ENCODE assay signal across 15 cellular contexts in the genomic region with DNA sequence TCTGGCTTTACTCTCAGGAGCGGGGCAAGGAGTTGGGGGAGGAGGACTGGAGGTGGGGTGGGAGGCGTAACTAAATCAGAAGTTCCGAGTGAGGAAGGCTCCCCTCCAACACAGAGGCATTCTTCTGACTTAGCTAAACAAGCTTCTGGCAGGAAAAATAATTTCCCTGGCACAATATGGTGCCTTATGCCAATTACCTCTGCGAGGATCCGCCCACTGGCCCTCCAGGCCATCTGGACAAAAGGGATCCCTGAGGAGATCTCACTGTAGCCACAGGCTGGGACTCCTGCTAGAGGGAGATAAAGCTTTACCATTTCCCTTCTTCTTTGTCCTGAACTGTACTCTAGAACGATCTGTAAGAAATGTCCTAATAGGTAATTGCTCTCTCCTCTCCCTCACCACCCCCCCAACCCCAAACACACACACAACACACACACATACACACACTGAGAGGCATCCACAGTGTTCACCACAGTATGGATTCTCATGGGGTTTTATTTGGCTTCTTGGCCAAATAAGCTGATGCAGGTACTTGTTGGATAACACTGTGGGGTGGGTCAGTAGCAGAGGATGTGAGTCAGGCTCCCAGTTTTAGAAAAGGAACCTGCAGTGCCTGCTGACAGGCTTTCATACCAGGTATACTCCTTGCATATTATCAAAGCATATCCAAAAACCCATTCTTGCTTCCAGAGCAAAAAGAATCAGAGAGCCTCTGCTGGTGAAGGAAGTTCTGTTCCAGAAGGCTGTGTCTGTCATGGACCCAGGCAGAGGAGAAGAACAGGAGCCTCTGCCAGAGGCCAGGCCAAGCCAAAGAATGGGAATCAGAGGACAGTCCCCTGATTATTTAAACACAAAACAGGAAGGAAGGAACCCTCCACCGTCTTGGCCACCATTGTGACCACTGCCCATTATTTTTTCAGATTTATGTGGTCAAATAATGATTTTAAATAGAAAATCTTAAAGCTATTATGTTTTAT.
DNase-seq lines count a peak whose midpoint lies in the region; ATAC-seq and TF ChIP-seq lines count a peak whose summit lies in the region.
"Had no signal": no experiment of that assay in that cellular context is flagged by ENCODE, and none has a peak within 500 bp of the region (broad histone marks: within the 10 kb centered on the region; RNA-seq: fewer than 3 reads in every experiment).

No MANE protein-coding gene starts in this region.

- TF ChIP-seq POLR2A in gastrocnemius medialis (IDR thresholded peaks at IDR 0.05) = peak in 1 of 2 donors; percentile 12

- H3K4me3 ChIP-seq in MG63 (no peak overlapping the region), esophagus (ENCODE audit: low read depth in 1 of 2, low read length in 2 of 2) (no peak overlapping the region), gastrocnemius medialis (no peak overlapping the region)
- H3K4me3 ChIP-seq: GM12878 had no signal

- no peaks in the 10 kb centered on the region for H3K36me3 ChIP-seq in MG63
- no peaks in the 10 kb centered on the region for H3K36me3 ChIP-seq in esophagus (ENCODE audit: control insufficient read depth in 2 of 2, insufficient read depth in 2 of 2, low read length in 1 of 2)
- H3K36me3 ChIP-seq in gastrocnemius medialis = no peaks in the 10 kb centered on the region

- intact Hi-C loops in gastrocnemius medialis (cut with DNase I; ENCODE audit: low total_unique reads) = loop anchor here (10.0 kb wide), 1 partner anchor 481 kb away; no protein-coding TSS in a partner anchor

- H3K9me3 ChIP-seq in MG63 (no peaks in the 10 kb centered on the region), esophagus (ENCODE audit: control insufficient read depth in 2 of 2, insufficient read depth in 1 of 2, low read depth in 1 of 2, low read length in 1 of 2) (no peaks in the 10 kb centered on the region), gastrocnemius medialis (no peaks in the 10 kb centered on the region)

- no peaks in the 10 kb centered on the region for H3K4me1 Mint-ChIP-seq in stimulated activated memory B cell treated with anti-CD40 and anti-IgM and Interleukin-4, amounts not matched to agents 10 μg/mL and 1 μg/mL and 100 μg/mL, for 72 hours
- H3K4me1 Mint-ChIP-seq: IgD-negative memory B cell, T-cell had no signal

- H3K27ac ChIP-seq in esophagus (ENCODE audit: low read depth in 2 of 2, low read length in 1 of 2) (peak overlapping the region; percentile 64 to 86), gastrocnemius medialis (peak overlapping the region; percentile 91 to 97 (median 95))
- H3K27ac ChIP-seq: C4-2B had no signal

- ATAC-seq in gastrocnemius medialis = peak; percentile 81 to 82
- no peak for ATAC-seq in stimulated activated memory B cell treated with anti-CD40 and anti-IgM and Interleukin-4, amounts not matched to agents 10 μg/mL and 1 μg/mL and 100 μg/mL, for 72 hours
- ATAC-seq: GM12878, T-cell had no signal

- no peak for TF ChIP-seq CTCF in gastrocnemius medialis (IDR thresholded peaks at IDR 0.05 in 4 of 5, conservative IDR thresholded peaks at IDR 0.05 in 1 of 5)
- TF ChIP-seq CTCF in GM13977 (IDR thresholded peaks at IDR 0.05; ENCODE audit: extremely low read depth, insufficient read depth, missing control alignments) = no peak

- DNase-seq in MG63 (peak; percentile 6), NCI-H524 treated with DMSO at 0.1 percent for 48 hours (lab: John Stamatoyannopoulos, UW) (peak; percentile 66), gastrocnemius medialis (peak; percentile 52 to 67), islet precursor cell (no peak), GM13977 (ENCODE audit: low spot score) (no peak)
- DNase-seq: activated CD4-positive, alpha-beta T cell treated with anti-CD3 and anti-CD28 coated beads, Interleukin-2, amount 50 U/mL, for 1 hour; NCI-H1930; stimulated activated CD4-positive, alpha-beta T cell treated with anti-CD3 and anti-CD28 coated beads, Interleukin-4, amount 100 ng/mL, for 24 hours; stimulated activated naive CD4-positive, alpha-beta T cell treated with Interleukin-2 at 50 U/mL for 16 hours; T-cell had no signal

- peaks cover 0 to 6% of the 10 kb centered on the region in 2 donors for H3K4me1 ChIP-seq in esophagus (ENCODE audit: control insufficient read depth in 2 of 2, insufficient read depth in 2 of 2, low read length in 1 of 2)
- peaks cover 40 to 69% of the 10 kb centered on the region in 2 donors for H3K4me1 ChIP-seq in gastrocnemius medialis

- H3K9me3 Mint-ChIP-seq in stimulated activated memory B cell treated with anti-CD40 and anti-IgM and Interleukin-4, amounts not matched to agents 10 μg/mL and 1 μg/mL and 100 μg/mL, for 72 hours = peaks cover 3% of the 10 kb centered on the region
- H3K9me3 Mint-ChIP-seq: T-cell had no signal

- H3K27ac Mint-ChIP-seq in stimulated activated memory B cell treated with anti-CD40 and anti-IgM and Interleukin-4, amounts not matched to agents 10 μg/mL and 1 μg/mL and 100 μg/mL, for 72 hours = no peak overlapping the region
- H3K27ac Mint-ChIP-seq: IgD-negative memory B cell, T-cell had no signal

- H3K27me3 Mint-ChIP-seq in stimulated activated memory B cell treated with anti-CD40 and anti-IgM and Interleukin-4, amounts not matched to agents 10 μg/mL and 1 μg/mL and 100 μg/mL, for 72 hours = no peaks in the 10 kb centered on the region

- H3K36me3 Mint-ChIP-seq in stimulated activated memory B cell treated with anti-CD40 and anti-IgM and Interleukin-4, amounts not matched to agents 10 μg/mL and 1 μg/mL and 100 μg/mL, for 72 hours = no peaks in the 10 kb centered on the region
- H3K36me3 Mint-ChIP-seq: IgD-negative memory B cell, T-cell had no signal

- H3K27me3 ChIP-seq in MG63 = no peaks in the 10 kb centered on the region
- H3K27me3 ChIP-seq in esophagus (ENCODE audit: control insufficient read depth in 1 of 2, insufficient read depth in 2 of 2, low read length in 2 of 2) = no peaks in the 10 kb centered on the region
- no peaks in the 10 kb centered on the region for H3K27me3 ChIP-seq in gastrocnemius medialis

- H3K4me3 Mint-ChIP-seq in stimulated activated memory B cell treated with anti-CD40 and anti-IgM and Interleukin-4, amounts not matched to agents 10 μg/mL and 1 μg/mL and 100 μg/mL, for 72 hours = no peak overlapping the region
- H3K4me3 Mint-ChIP-seq: IgD-negative memory B cell, T-cell had no signal

- in situ Hi-C loops in gastrocnemius medialis (cut with MboI; ENCODE audit: low sequenced_read_pairs in 4 of 4) = loop anchor here in 3 of 4 donors (25.0 kb wide), 1 partner anchor 169 kb away; a partner anchor contains a TSS
- in situ Hi-C loops in GM13977 (cut with MboI; ENCODE audit: low pct_unique_long_range_greater_than_20kb, low sequenced_read_pairs, unreplicated experiment) = no loop called here

- WGBS in esophagus, 2 donors = 52 to 72% methylated on average over 7 of the region's 7 CpGs

Comparison
In these comparisons a context has a peak if more than half of its experiments do, and no peak if none do; other contexts are left out.
1. DNase-seq: peak in MG63 (single experiment), NCI-H524 treated with DMSO at 0.1 percent for 48 hours (single experiment) and gastrocnemius medialis (2 of 2); none in islet precursor cell (single experiment) and GM13977 (single experiment).